In genomic region chr20:50625986-50626677, GRCh38 we compare ENCODE assay signal across 8 cellular contexts.
DNase-seq lines count a peak whose midpoint lies in the region; ATAC-seq and TF ChIP-seq lines count a peak whose summit lies in the region.

No MANE protein-coding gene starts in this region.

- 64 to 68% methylated on average over 8 to 15 of the region's 15 CpGs for WGBS in endodermal cell (ENCODE audit: insufficient coverage in 1 of 2, insufficient read length in 1 of 2), 2 experiments

- no peak overlapping the region for H3K9ac ChIP-seq in endodermal cell (ENCODE audit: extremely low read depth, low read length, poor library complexity, severe bottlenecking)

- H2AFZ ChIP-seq in osteoblast (ENCODE audit: low read length): peak overlapping the region; percentile 81

- ATAC-seq in GM18861 (IDR thresholded peaks at IDR 0.05; ENCODE audit: unreplicated experiment) (no peak), GM18868 (IDR thresholded peaks at IDR 0.05; ENCODE audit: unreplicated experiment) (no peak), GM21381 (IDR thresholded peaks at IDR 0.05; ENCODE audit: unreplicated experiment) (no peak)

- no peaks in the 10 kb centered on the region for H3K79me2 ChIP-seq in osteoblast (ENCODE audit: insufficient read depth, low read length)

- no peaks in the 10 kb centered on the region for H4K20me1 ChIP-seq in osteoblast (ENCODE audit: insufficient read depth, low read length)

- peak overlapping the region; percentile 30 for H3K27ac Mint-ChIP-seq in endodermal cell

- no peak overlapping the region for H3K4me3 Mint-ChIP-seq in endodermal cell

- H3K4me1 ChIP-seq in Peyer's patch (peaks cover 0 to 7% (median 0%) of the 10 kb centered on the region in 4 donors), endodermal cell (ENCODE audit: control insufficient read depth, insufficient read depth, low read length) (peaks cover 8% of the 10 kb centered on the region), osteoblast (ENCODE audit: insufficient read depth, low read length) (no peaks in the 10 kb centered on the region)

- H3K9me3 ChIP-seq in Peyer's patch (peaks cover 0 to 2% (median 0%) of the 10 kb centered on the region in 4 donors), endodermal cell (ENCODE audit: control insufficient read depth, low read length) (peaks cover 3% of the 10 kb centered on the region), osteoblast (ENCODE audit: low read depth, low read length) (peaks cover 4% of the 10 kb centered on the region)

- H3K27ac ChIP-seq in Peyer's patch (no peak overlapping the region), endodermal cell (ENCODE audit: low read depth, low read length) (no peak overlapping the region), osteoblast (ENCODE audit: low read depth, low read length) (no peak overlapping the region)

- peak; percentile 76 for TF ChIP-seq CTCF in AG10803 (conservative IDR thresholded peaks at IDR 0.05; ENCODE audit: low read length)
- peak; percentile 74 for TF ChIP-seq CTCF in HFF-Myc (IDR thresholded peaks at IDR 0.05; ENCODE audit: low read depth, low read length, missing control alignments)
- peak in 4 of 6 experiments; percentile 34 to 54 (median 48) for TF ChIP-seq CTCF in Peyer's patch (IDR thresholded peaks at IDR 0.05)
- peak; percentile 88 for TF ChIP-seq CTCF in endodermal cell (conservative IDR thresholded peaks at IDR 0.05)
- peak; percentile 73 for TF ChIP-seq CTCF in osteoblast (IDR thresholded peaks at IDR 0.05; ENCODE audit: extremely low read depth, low read depth, low read length)

- H3K9me3 Mint-ChIP-seq in endodermal cell: peaks cover 6% of the 10 kb centered on the region

- no peaks in the 10 kb centered on the region for H3K36me3 ChIP-seq in Peyer's patch
- H3K36me3 ChIP-seq in endodermal cell (ENCODE audit: control insufficient read depth, insufficient read depth, low read length): no peaks in the 10 kb centered on the region
- H3K36me3 ChIP-seq in osteoblast (ENCODE audit: insufficient read depth, low read length): no peaks in the 10 kb centered on the region

- H3K36me3 Mint-ChIP-seq in endodermal cell (ENCODE audit: low read depth): no peaks in the 10 kb centered on the region

- no peaks in the 10 kb centered on the region for H3K27me3 ChIP-seq in Peyer's patch
- H3K27me3 ChIP-seq in endodermal cell (ENCODE audit: control insufficient read depth, insufficient read depth, low read length, poor library complexity, severe bottlenecking): no peaks in the 10 kb centered on the region
- H3K27me3 ChIP-seq in osteoblast (ENCODE audit: insufficient read depth, low read length): no peaks in the 10 kb centered on the region

- peaks cover 7% of the 10 kb centered on the region for H3K4me1 Mint-ChIP-seq in endodermal cell

- no peak overlapping the region for H3K4me2 ChIP-seq in osteoblast (ENCODE audit: insufficient read depth, low read length)

- H3K4me3 ChIP-seq in AG10803 (ENCODE audit: low read length) (no peak overlapping the region), HFF-Myc (replicated peaks; ENCODE audit: low read depth, low read length) (no peak overlapping the region), Peyer's patch (no peak overlapping the region), endodermal cell (ENCODE audit: low read length) (no peak overlapping the region), osteoblast (ENCODE audit: insufficient read depth, low read length) (no peak overlapping the region)

- no peaks in the 10 kb centered on the region for H3K27me3 Mint-ChIP-seq in endodermal cell (ENCODE audit: insufficient read depth)

- DNase-seq in AG10803 (ENCODE audit: low read depth): peak; percentile 46
- no peak for DNase-seq in HFF-Myc (ENCODE audit: extremely low read depth, low read depth)
- peak in 1 of 3 donors; percentile 53 for DNase-seq in Peyer's patch
- DNase-seq in endodermal cell: peak; percentile 96
- DNase-seq in osteoblast (ENCODE audit: insufficient read length, low spot score, missing footprints): peak; percentile 96

- TF ChIP-seq POLR2A in Peyer's patch (IDR thresholded peaks at IDR 0.05): no peak
